11 cellular contexts compared by ENCODE assay signal in genomic region chr3:48938689-48939088, GRCh38. TPM values are rescaled to one million over a fixed set of nuclear protein-coding genes. Genes with fewer than 3 reads are reported as not detected.
"Had no signal": no experiment of that assay in that cellular context is flagged by ENCODE, and none has a peak within 500 bp of the region (broad histone marks: within the 10 kb centered on the region; RNA-seq: fewer than 3 reads in every experiment).

No MANE protein-coding gene starts in this region.

- H3K27ac Mint-ChIP-seq: mesothelial cell of epicardium had no signal

- H3K4me3 Mint-ChIP-seq: activated T-cell treated with anti-CD3 and anti-CD28 coated beads, Interleukin-2, amount 50 U/mL, for 4 hours; mesothelial cell of epicardium had no signal

- DNase-seq: activated T-cell treated with anti-CD3 and anti-CD28 coated beads, Interleukin-2, amount 50 U/mL, for 4 hours; colonic mucosa; effector CD4-positive, alpha-beta T cell; heart right ventricle; retina; stimulated activated CD4-positive, alpha-beta T cell treated with anti-CD3 and anti-CD28 coated beads, Interleukin-4, amount 100 ng/mL, for 4 hours; thyroid gland had no signal

- ATAC-seq: activated CD4-positive, CD25-positive, alpha-beta regulatory T cell treated with anti-CD3 and anti-CD28 coated beads, Interleukin-2, amount 50 U/mL, for 24 hours; activated T-cell treated with anti-CD3 and anti-CD28 coated beads, Interleukin-2, amount 50 U/mL, for 4 hours; heart right ventricle had no signal

- H3K27me3 ChIP-seq: cardiac muscle cell, colonic mucosa, heart right ventricle, thyroid gland had no signal

- H3K4me1 Mint-ChIP-seq: mesothelial cell of epicardium had no signal

- H3K36me3 ChIP-seq: colonic mucosa had no signal

- H3K4me3 ChIP-seq: cardiac muscle cell, colonic mucosa, heart right ventricle, thyroid gland had no signal

- H3K9me3 Mint-ChIP-seq: activated T-cell treated with anti-CD3 and anti-CD28 coated beads, Interleukin-2, amount 50 U/mL, for 4 hours had no signal

- H3K4me1 ChIP-seq: colonic mucosa had no signal

- H3K27ac ChIP-seq: cardiac muscle cell, colonic mucosa, thyroid gland had no signal

- H3K9me3 ChIP-seq: colonic mucosa, heart right ventricle, thyroid gland had no signal

RNA-seq across cellular contexts. Expression of gene P4HTM, which starts 51.4 kb away (rescaled TPM):
- total RNA-seq: SK-MEL-5 had no signal
